Comparison of ENCODE assay signal across 8 cellular contexts in genomic region chr19:2328401-2329161, GRCh38. TPM values are rescaled to one million over a fixed set of nuclear protein-coding genes. Genes with fewer than 3 reads are reported as not detected.
DNase-seq lines count a peak whose midpoint lies in the region; ATAC-seq, FAIRE-seq and TF ChIP-seq lines count a peak whose summit lies in the region.

Gene LSM7, minus strand, starts transcription at chr19:2328586. Its CDS starts 20 bp downstream, at chr19:2328566.
Gene SPPL2B, plus strand, starts transcription at chr19:2328684. Its CDS starts 26 bp downstream, at chr19:2328710.

- ATAC-seq in GM21717 (IDR thresholded peaks at IDR 0.05; ENCODE audit: unreplicated experiment): peak; percentile 42
- peak; percentile 76 for ATAC-seq in stimulated activated naive CD8-positive, alpha-beta T cell treated with anti-CD3 and anti-CD28 coated beads, Interleukin-15, amount 100 ng/mL, for 72 hours

- peak within 1 kb of the TSS; percentile 98 for H3K27ac Mint-ChIP-seq in neural crest cell (ENCODE audit: unreplicated experiment)
- peak within 1 kb of the TSS; percentile 97 to 98 for H3K27ac Mint-ChIP-seq in stimulated activated naive CD8-positive, alpha-beta T cell treated with anti-CD3 and anti-CD28 coated beads, Interleukin-15, amount 100 ng/mL, for 72 hours

- H3K4me1 Mint-ChIP-seq in neural crest cell: peaks cover 45% of the 10 kb centered on the region
- peaks cover 83% of the 10 kb centered on the region for H3K4me1 Mint-ChIP-seq in stimulated activated naive CD8-positive, alpha-beta T cell treated with anti-CD3 and anti-CD28 coated beads, Interleukin-15, amount 100 ng/mL, for 72 hours

- DNase-seq in D721Med (ENCODE audit: insufficient read length, low spot score) (peak; percentile 99), LoVo (ENCODE audit: low spot score) (peak; percentile 93), SIG-M5 treated with dmso at 0.1 percent for 504 hours (lab: John Stamatoyannopoulos, UW; ENCODE audit: unreplicated experiment) (peak; percentile 81), activated gamma-delta T cell (lab: John Stamatoyannopoulos, UW) (peak; percentile 91), fibroblast of villous mesenchyme (ENCODE audit: low read depth) (peak; percentile 88), neural crest cell (ENCODE audit: low read depth, low spot score) (peak; percentile 91)
- peak; percentile 91 to 92 for DNase-seq in stimulated activated naive CD8-positive, alpha-beta T cell treated with anti-CD3 and anti-CD28 coated beads, Interleukin-15, amount 100 ng/mL, for 72 hours

- H3K36me3 Mint-ChIP-seq in neural crest cell (ENCODE audit: low read depth): no peaks in the 10 kb centered on the region

- H3K27me3 Mint-ChIP-seq in neural crest cell (ENCODE audit: low read depth): peaks cover 2% of the 10 kb centered on the region
- no peaks in the 10 kb centered on the region for H3K27me3 Mint-ChIP-seq in stimulated activated naive CD8-positive, alpha-beta T cell treated with anti-CD3 and anti-CD28 coated beads, Interleukin-15, amount 100 ng/mL, for 72 hours

- TF ChIP-seq CTCF in D721Med (IDR thresholded peaks at IDR 0.05; ENCODE audit: insufficient read depth, missing control alignments) (no peak), fibroblast of villous mesenchyme (IDR thresholded peaks at IDR 0.05; ENCODE audit: insufficient read depth, low read depth, low read length) (no peak), neural crest cell (conservative IDR thresholded peaks at IDR 0.05) (no peak)

- H3K9me3 Mint-ChIP-seq in neural crest cell: no peaks in the 10 kb centered on the region
- no peaks in the 10 kb centered on the region for H3K9me3 Mint-ChIP-seq in stimulated activated naive CD8-positive, alpha-beta T cell treated with anti-CD3 and anti-CD28 coated beads, Interleukin-15, amount 100 ng/mL, for 72 hours

- FAIRE-seq in D721Med (lab: Jason Lieb, UNC): no peak

- peak within 1 kb of the TSS; percentile 93 for H3K4me3 ChIP-seq in fibroblast of villous mesenchyme (ENCODE audit: low read depth, low read length)

- H3K4me3 Mint-ChIP-seq in neural crest cell: peak within 1 kb of the TSS; percentile 95
- peak within 1 kb of the TSS; percentile 89 to 98 for H3K4me3 Mint-ChIP-seq in stimulated activated naive CD8-positive, alpha-beta T cell treated with anti-CD3 and anti-CD28 coated beads, Interleukin-15, amount 100 ng/mL, for 72 hours

RNA-seq across cellular contexts. Expression of gene LSM7, which starts in this region (rescaled TPM):
- 69.3 and 78.2 TPM in 2 replicates for total RNA-seq in fibroblast of villous mesenchyme
- 191 and 198 TPM in 2 replicates for total RNA-seq in neural crest cell

RNA-seq across cellular contexts. Expression of gene SPPL2B, which starts in this region (rescaled TPM):
- 25.5 and 39.9 TPM in 2 replicates for total RNA-seq in fibroblast of villous mesenchyme
- total RNA-seq in neural crest cell: 117 and 119 TPM in 2 replicates

Comparison
In these comparisons a context has a peak if more than half of its experiments do, and no peak if none do; other contexts are left out.
1. Peak in every context shown above with its lines: DNase-seq, ATAC-seq and H3K4me3 ChIP-seq.